34 cellular contexts compared by ENCODE assay signal in genomic region chr11:17443000-17443399, GRCh38. TPM values are rescaled to one million over a fixed set of nuclear protein-coding genes. Genes with fewer than 3 reads are reported as not detected.
"Had no signal": no experiment of that assay in that cellular context is flagged by ENCODE, and none has a peak within 500 bp of the region (broad histone marks: within the 10 kb centered on the region; RNA-seq: fewer than 3 reads in every experiment).

No MANE protein-coding gene starts in this region.

- H3K27me3 Mint-ChIP-seq: activated naive CD4-positive, alpha-beta T cell treated with anti-CD3 and anti-CD28 coated beads, Interleukin-2, amount 50 U/mL, for 24 hours had no signal

- H3K27me3 ChIP-seq: ascending aorta, cardiac muscle cell, Peyer's patch had no signal

- H3K4me3 Mint-ChIP-seq: activated CD4-positive, alpha-beta T cell treated with anti-CD3 and anti-CD28 coated beads for 36 hours; activated CD4-positive, alpha-beta T cell treated with anti-CD3 and anti-CD28 coated beads, Interleukin-2, amount 10 ng/mL, durations not matched to agents 7 days and 5 days; activated CD8-positive, alpha-beta T cell treated with anti-CD3 and anti-CD28 coated beads, Interleukin-2, amount 10 ng/mL, durations not matched to agents 7 days and 5 days; activated naive CD4-positive, alpha-beta T cell treated with anti-CD3 and anti-CD28 coated beads, Interleukin-2, amount 50 U/mL, for 24 hours; activated naive CD8-positive, alpha-beta T cell treated with anti-CD3 and anti-CD28 coated beads, Interleukin-2, amount 10 ng/mL, durations not matched to agents 7 days and 5 days; activated T-cell treated with anti-CD3 and anti-CD28 coated beads, Interleukin-2, amount 50 U/mL, for 24 hours; T-helper 1 cell treated with Interleukin-12 subunit alpha and Interleukin-12 subunit beta and Interleukin-4 antibody, amounts not matched to agents 30 μg/mL and 1 μg/mL, for 36 hours; T-helper 2 cell treated with Interferon-gamma antibody and Interleukin-4, amounts not matched to agents 5 μg/mL and 100 μg/mL, for 36 hours; WTC11 had no signal

- H3K36me3 ChIP-seq: ascending aorta, cardiac muscle cell, Peyer's patch, SJSA1 had no signal

- H3K9me3 Mint-ChIP-seq: activated naive CD4-positive, alpha-beta T cell treated with anti-CD3 and anti-CD28 coated beads, Interleukin-2, amount 50 U/mL, for 24 hours; activated T-cell treated with anti-CD3 and anti-CD28 coated beads, Interleukin-2, amount 50 U/mL, for 24 hours; T-helper 1 cell treated with Interleukin-12 subunit alpha and Interleukin-12 subunit beta and Interleukin-4 antibody, amounts not matched to agents 30 μg/mL and 1 μg/mL, for 36 hours had no signal

- ATAC-seq: activated CD4-positive, alpha-beta T cell treated with anti-CD3 and anti-CD28 coated beads for 36 hours; activated CD4-positive, CD25-positive, alpha-beta regulatory T cell treated with anti-CD3 and anti-CD28 coated beads, Interleukin-2, amount 50 U/mL, for 24 hours; activated CD8-positive, alpha-beta T cell treated with anti-CD3 and anti-CD28 coated beads, Interleukin-2, amount 10 ng/mL, durations not matched to agents 7 days and 5 days; PC-3; WTC11 had no signal

- H3K36me3 Mint-ChIP-seq: activated naive CD4-positive, alpha-beta T cell treated with anti-CD3 and anti-CD28 coated beads, Interleukin-2, amount 50 U/mL, for 24 hours; WTC11 had no signal

- H3K27ac ChIP-seq: ascending aorta, cardiac muscle cell, Peyer's patch, SJSA1 had no signal

- H3K27ac Mint-ChIP-seq: activated CD4-positive, alpha-beta T cell treated with anti-CD3 and anti-CD28 coated beads for 36 hours; activated CD4-positive, alpha-beta T cell treated with anti-CD3 and anti-CD28 coated beads, Interleukin-2, amount 10 ng/mL, durations not matched to agents 7 days and 5 days; activated CD8-positive, alpha-beta T cell treated with anti-CD3 and anti-CD28 coated beads, Interleukin-2, amount 10 ng/mL, durations not matched to agents 7 days and 5 days; activated naive CD4-positive, alpha-beta T cell treated with anti-CD3 and anti-CD28 coated beads, Interleukin-2, amount 50 U/mL, for 24 hours; activated naive CD8-positive, alpha-beta T cell treated with anti-CD3 and anti-CD28 coated beads, Interleukin-2, amount 10 ng/mL, durations not matched to agents 7 days and 5 days; activated T-cell treated with anti-CD3 and anti-CD28 coated beads, Interleukin-2, amount 50 U/mL, for 24 hours; activated T-helper 2 cell treated with anti-CD3 and anti-CD28 coated beads, Interferon-gamma antibody, Interleukin-2, Interleukin-4, amounts not matched to agents 10 μg/mL and 5 μg/mL and 100 μg/mL, durations not matched to agents 14 hours and 24 hours and 36 hours; T-helper 1 cell treated with Interleukin-12 subunit alpha and Interleukin-12 subunit beta and Interleukin-4 antibody, amounts not matched to agents 30 μg/mL and 1 μg/mL, for 36 hours; T-helper 2 cell treated with Interferon-gamma antibody and Interleukin-4, amounts not matched to agents 5 μg/mL and 100 μg/mL, for 36 hours; WTC11 had no signal

- DNase-seq: activated CD4-positive, alpha-beta T cell treated with anti-CD3 and anti-CD28 coated beads for 36 hours; activated CD4-positive, alpha-beta T cell treated with anti-CD3 and anti-CD28 coated beads, Interleukin-2, amount 10 ng/mL, durations not matched to agents 7 days and 5 days; activated CD4-positive, alpha-beta T cell treated with anti-CD3 and anti-CD28 coated beads, Interleukin-2, amount 50 U/mL, for 48 hours; activated CD8-positive, alpha-beta T cell treated with anti-CD3 and anti-CD28 coated beads, Interleukin-2, amount 10 ng/mL, durations not matched to agents 7 days and 5 days; activated gamma-delta T cell; activated naive CD4-positive, alpha-beta T cell treated with Interleukin-2 at 50 U/mL for 16 hours; activated naive CD8-positive, alpha-beta T cell treated with anti-CD3 and anti-CD28 coated beads, Interleukin-2, amount 10 ng/mL, durations not matched to agents 7 days and 5 days; activated T-cell treated with anti-CD3 and anti-CD28 coated beads, Interleukin-2, amount 50 U/mL, for 24 hours; amygdala; Karpas-422; KBM-7; NCI-H1105; NCI-H1417 treated with DMSO at 0.1 percent for 48 hours; NCI-H187 treated with DMSO at 0.1 percent for 48 hours; NCI-H345; NCI-H526 treated with DMSO at 0.1 percent for 48 hours; NCI-H82; NK-92 treated with Interleukin-12 subunit alpha and Interleukin-12 subunit beta, amount 100 ng/mL, for 24 hours; PC-3; Peyer's patch; RPMI8226; SHP77 treated with DMSO at 0.1 percent for 48 hours; SK-N-SH had no signal

- H3K9me3 ChIP-seq: ascending aorta, Peyer's patch, SJSA1, SK-N-SH had no signal

- H3K4me2 ChIP-seq: SK-N-SH had no signal

- H3K4me3 ChIP-seq: ascending aorta, cardiac muscle cell, Peyer's patch, SJSA1 had no signal

- H3K9ac ChIP-seq: SK-N-SH had no signal

- H3K4me1 ChIP-seq: ascending aorta, Peyer's patch, SJSA1 had no signal

RNA-seq across cellular contexts. Expression of gene ABCC8, which starts 33.6 kb away (rescaled TPM):
- total RNA-seq: activated CD4-positive, alpha-beta T cell treated with anti-CD3 and anti-CD28 coated beads for 36 hours; activated CD4-positive, alpha-beta T cell treated with anti-CD3 and anti-CD28 coated beads, Interleukin-2, amount 10 ng/mL, durations not matched to agents 7 days and 5 days; activated naive CD8-positive, alpha-beta T cell treated with anti-CD3 and anti-CD28 coated beads, Interleukin-2, amount 10 ng/mL, durations not matched to agents 7 days and 5 days; ascending aorta; MCF 10A; NCI-H460; PC-3; SJSA1 had no signal

RNA-seq across cellular contexts. Expression of gene KCNJ11, which starts 54.5 kb away (rescaled TPM):
- total RNA-seq: ascending aorta, SJSA1 had no signal
